In genomic region chr16:85355515-85355837, GRCh38 we compare ENCODE assay signal across 35 cellular contexts.
DNase-seq lines count a peak whose midpoint lies in the region; ATAC-seq, FAIRE-seq and TF ChIP-seq lines count a peak whose summit lies in the region.
"Had no signal": no experiment of that assay in that cellular context is flagged by ENCODE, and none has a peak within 500 bp of the region (broad histone marks: within the 10 kb centered on the region; RNA-seq: fewer than 3 reads in every experiment).

No MANE protein-coding gene starts in this region.

- no peak overlapping the region for H3K23ac ChIP-seq in trophoblast cell (ENCODE audit: low read length)

- H3K27me3 ChIP-seq in GM23248 (replicated peaks; ENCODE audit: insufficient read depth) (no peaks in the 10 kb centered on the region), RWPE2 (ENCODE audit: insufficient read depth, poor library complexity, severe bottlenecking) (no peaks in the 10 kb centered on the region), HepG2 (ENCODE audit: control insufficient read depth in 1 of 2, insufficient read depth in 2 of 2, low read length in 2 of 2) (no peaks in the 10 kb centered on the region), trophoblast cell (ENCODE audit: insufficient read depth, low read length) (no peaks in the 10 kb centered on the region), ascending aorta (no peaks in the 10 kb centered on the region)
- H3K27me3 ChIP-seq: esophagus squamous epithelium, ovary, spleen had no signal

- no peak overlapping the region for H3K4ac ChIP-seq in trophoblast cell (ENCODE audit: low read depth, low read length)

- no peak overlapping the region for H2AFZ ChIP-seq in GM23248
- no peak overlapping the region for H2AFZ ChIP-seq in HepG2 (ENCODE audit: low read length)
- H2AFZ ChIP-seq in trophoblast cell (ENCODE audit: insufficient read depth, low read length, poor library complexity): no peak overlapping the region

- CTCF ChIA-PET in HepG2 (lab: Yijun Ruan, JAX; ENCODE audit: low intra/inter-chr PET ratio, low total read pairs): no interaction called here
- CTCF ChIA-PET in activated CD8-positive, alpha-beta T cell treated with anti-CD3 and anti-CD28 coated beads for 36 hours (lab: Charles Lee): no interaction called here

- peak overlapping the region; percentile 58 for H2BK5ac ChIP-seq in trophoblast cell (ENCODE audit: low read depth, low read length, poor library complexity)

- ATAC-seq in RWPE2 (ENCODE audit: low read depth): no peak
- ATAC-seq in HepG2: no peak
- ATAC-seq in GM21528 (IDR thresholded peaks at IDR 0.05; ENCODE audit: low FRiP score, unreplicated experiment): no peak
- ATAC-seq in activated CD8-positive, alpha-beta T cell treated with anti-CD3 and anti-CD28 coated beads for 36 hours: no peak
- ATAC-seq: activated naive CD4-positive, alpha-beta T cell treated with anti-CD3 and anti-CD28 coated beads, Interleukin-2, amount 50 U/mL, for 72 hours; naive thymus-derived CD8-positive, alpha-beta T cell; T-cell had no signal

- no peak overlapping the region for H2BK12ac ChIP-seq in trophoblast cell (ENCODE audit: low read length)

- POLR2A ChIA-PET in HepG2 (lab: Yijun Ruan, JAX): no interaction called here
- POLR2A ChIA-PET in activated CD8-positive, alpha-beta T cell treated with anti-CD3 and anti-CD28 coated beads for 36 hours (lab: Charles Lee): no interaction called here

- H3K9me3 Mint-ChIP-seq in activated CD8-positive, alpha-beta T cell treated with anti-CD3 and anti-CD28 coated beads for 36 hours: peaks cover 4% of the 10 kb centered on the region
- H3K9me3 Mint-ChIP-seq: activated naive CD4-positive, alpha-beta T cell treated with anti-CD3 and anti-CD28 coated beads, Interleukin-2, amount 50 U/mL, for 72 hours; activated T-helper 2 cell treated with anti-CD3 and anti-CD28 coated beads, Interferon-gamma antibody, Interleukin-2, Interleukin-4, amounts not matched to agents 10 μg/mL and 5 μg/mL and 100 μg/mL, durations not matched to agents 14 hours and 24 hours and 36 hours; central memory CD8-positive, alpha-beta T cell; dendritic cell treated with granulocyte-macrophage colony-stimulating factor and Interleukin-4, amounts not matched to agents 40 ng/mL and 50 ng/mL, for 4 days; immature natural killer cell had no signal

- no TSS peak for BruUV-seq in HepG2 (replicated peaks; lab: Mats Ljungman, UMichigan)

- H2AK5ac ChIP-seq in trophoblast cell (ENCODE audit: low read length): no peak overlapping the region

- no peak overlapping the region for H4K8ac ChIP-seq in trophoblast cell (ENCODE audit: low read depth, low read length)

- no peaks in the 10 kb centered on the region for H3K9me3 ChIP-seq in GM23248 (ENCODE audit: low read depth)
- H3K9me3 ChIP-seq in RWPE2 (ENCODE audit: severe bottlenecking): no peaks in the 10 kb centered on the region
- no peaks in the 10 kb centered on the region for H3K9me3 ChIP-seq in HepG2 (ENCODE audit: low read length)
- H3K9me3 ChIP-seq in trophoblast cell (ENCODE audit: insufficient read depth, low read depth, low read length): peaks cover 1% of the 10 kb centered on the region
- H3K9me3 ChIP-seq in ascending aorta: no peaks in the 10 kb centered on the region
- H3K9me3 ChIP-seq: esophagus squamous epithelium, ovary had no signal

- no peak for FAIRE-seq in HepG2 (lab: Jason Lieb, UNC)
- FAIRE-seq: astrocyte, frontal cortex, GM19239 had no signal

- H4K20me1 ChIP-seq in GM23248 (ENCODE audit: insufficient read depth) (no peaks in the 10 kb centered on the region), HepG2 (ENCODE audit: insufficient read depth, low read length) (no peaks in the 10 kb centered on the region; the same call in 1 of the 2 replicates)

- peak overlapping the region; percentile 99 for H2BK120ac ChIP-seq in trophoblast cell (ENCODE audit: insufficient read depth, low read length, poor library complexity)

- intact Hi-C loops in HepG2 (cut with micrococcal nuclease; ENCODE audit: unreplicated experiment): no loop called here
- intact Hi-C loops in ascending aorta (cut with DNase I): no loop called here
- intact Hi-C loops in activated CD8-positive, alpha-beta T cell treated with anti-CD3 and anti-CD28 coated beads for 36 hours (cut with micrococcal nuclease): no loop called here

- H4K91ac ChIP-seq in trophoblast cell (ENCODE audit: low read depth, low read length): peak overlapping the region; percentile 100

- H3K36me3 Mint-ChIP-seq in activated CD8-positive, alpha-beta T cell treated with anti-CD3 and anti-CD28 coated beads for 36 hours (ENCODE audit: low read depth): no peaks in the 10 kb centered on the region
- H3K36me3 Mint-ChIP-seq: activated naive CD4-positive, alpha-beta T cell treated with anti-CD3 and anti-CD28 coated beads, Interleukin-2, amount 50 U/mL, for 72 hours; immature natural killer cell; naive thymus-derived CD8-positive, alpha-beta T cell had no signal

- no peaks in the 10 kb centered on the region for H3K9me2 ChIP-seq in GM23248 (ENCODE audit: insufficient read depth)

- no peaks in the 10 kb centered on the region for H3K27me3 Mint-ChIP-seq in activated CD8-positive, alpha-beta T cell treated with anti-CD3 and anti-CD28 coated beads for 36 hours
- H3K27me3 Mint-ChIP-seq: central memory CD8-positive, alpha-beta T cell had no signal

- peak overlapping the region; percentile 32 for H3K4me2 ChIP-seq in GM23248 (ENCODE audit: unreplicated experiment)
- H3K4me2 ChIP-seq in HepG2 (ENCODE audit: low read depth, low read length): no peak overlapping the region
- no peak overlapping the region for H3K4me2 ChIP-seq in trophoblast cell (ENCODE audit: low read length)
- H3K4me2 ChIP-seq: KMS-11 had no signal

- TF ChIP-seq POLR2A in HepG2 (IDR thresholded peaks at IDR 0.05; ENCODE audit: insufficient read depth in 1 of 2, low read depth in 2 of 2, low read length in 2 of 2): no peak

- H3K27ac ChIP-seq in GM23248: peak overlapping the region; percentile 83
- peak overlapping the region; percentile 85 for H3K27ac ChIP-seq in RWPE2 (ENCODE audit: poor library complexity, severe bottlenecking)
- H3K27ac ChIP-seq in HepG2 (ENCODE audit: extremely low read length, insufficient read depth, low read length): no peak overlapping the region
- H3K27ac ChIP-seq in trophoblast cell (ENCODE audit: low read depth, low read length): peak overlapping the region; percentile 100
- no peak overlapping the region for H3K27ac ChIP-seq in ascending aorta
- H3K27ac ChIP-seq: BLaER1 treated with 17β-estradiol and CSF1 and Interleukin-3, amounts not matched to agents 10 nM and 100 nM; KMS-11; ovary had no signal

- peaks cover 15% of the 10 kb centered on the region; the same call in 1 of the 2 replicates for H3F3A ChIP-seq in GM23248 (ENCODE audit: insufficient read depth)

- no peak overlapping the region for H3K4me3 Mint-ChIP-seq in activated CD8-positive, alpha-beta T cell treated with anti-CD3 and anti-CD28 coated beads for 36 hours
- H3K4me3 Mint-ChIP-seq: central memory CD8-positive, alpha-beta T cell; dendritic cell treated with granulocyte-macrophage colony-stimulating factor and Interleukin-4, amounts not matched to agents 40 ng/mL and 50 ng/mL, for 4 days; immature natural killer cell; naive thymus-derived CD8-positive, alpha-beta T cell; T-cell had no signal

- DNase-seq in GM23248 (no peak), RWPE2 (ENCODE audit: low spot score) (no peak), HepG2 (ENCODE audit: low spot score) (no peak), trophoblast cell (no peak), ascending aorta (ENCODE audit: low spot score in 2 of 2) (no peak)
- DNase-seq in activated CD8-positive, alpha-beta T cell treated with anti-CD3 and anti-CD28 coated beads for 36 hours: no peak
- DNase-seq in activated effector memory CD4-positive, alpha-beta T cell treated with anti-CD3 and anti-CD28 coated beads, Interleukin-2, amount 50 U/mL, for 16 hours: no peak
- DNase-seq: ACHN; activated CD4-positive, alpha-beta T cell treated with anti-CD3 and anti-CD28 coated beads, Interleukin-2, amount 50 U/mL, for 4 hours; DMS79 treated with DMSO at 0.1 percent for 48 hours; esophagus squamous epithelium; hypothalamus; immature natural killer cell; mesendoderm; MM.1S; naive thymus-derived CD8-positive, alpha-beta T cell; NCI-H1417 treated with DMSO at 0.1 percent for 48 hours; NCI-H2081 treated with DMSO at 0.1 percent for 48 hours; NCI-H345; NCI-H748 treated with DMSO at 0.1 percent for 48 hours; ovary; SHP77 treated with DMSO at 0.1 percent for 48 hours; spleen; T-cell had no signal

- in situ Hi-C loops in GM23248 (cut with MboI): no loop called here
- in situ Hi-C loops in HepG2 (cut with HindIII; ENCODE audit: extremely low pct_ligation_motif_present, low pct_unique_long_range_greater_than_20kb): no loop called here

- H3K79me2 ChIP-seq in GM23248 (ENCODE audit: insufficient read depth) (peaks cover 38% of the 10 kb centered on the region), HepG2 (ENCODE audit: insufficient read depth, low read length) (no peaks in the 10 kb centered on the region), trophoblast cell (ENCODE audit: control insufficient read depth, insufficient read depth, low read length, poor library complexity) (peaks cover 15% of the 10 kb centered on the region)

- H3K4me3 ChIP-seq in GM23248: no peak overlapping the region
- H3K4me3 ChIP-seq in RWPE2 (ENCODE audit: severe bottlenecking): no peak overlapping the region
- no peak overlapping the region for H3K4me3 ChIP-seq in HepG2 (replicated peaks in 1 of 3; ENCODE audit: insufficient read depth in 1 of 3, low read depth in 2 of 3, low read length in 3 of 3)
- no peak overlapping the region for H3K4me3 ChIP-seq in trophoblast cell (ENCODE audit: low read depth, low read length)
- no peak overlapping the region for H3K4me3 ChIP-seq in ascending aorta
- H3K4me3 ChIP-seq: BLaER1 treated with 17β-estradiol and CSF1 and Interleukin-3, amounts not matched to agents 10 nM and 100 nM; esophagus squamous epithelium; HAP-1; ovary; spleen had no signal

- WGBS in GM23248 (ENCODE audit: low coverage in 1 of 2, low lambda C conversion rate in 2 of 2, missing lambda C conversion rate in 2 of 2), 2 experiments: 67 to 70% methylated on average over 7 of the region's 7 CpGs
- WGBS in HepG2 (ENCODE audit: low lambda C conversion rate): 64% methylated on average over 7 of the region's 7 CpGs
- no CpG with 5 or more reads among the region's 7 CpGs for WGBS in trophoblast cell (ENCODE audit: extremely low coverage, insufficient coverage, insufficient read length)

- H3K27ac Mint-ChIP-seq in activated CD8-positive, alpha-beta T cell treated with anti-CD3 and anti-CD28 coated beads for 36 hours: no peak overlapping the region
- H3K27ac Mint-ChIP-seq: activated naive CD4-positive, alpha-beta T cell treated with anti-CD3 and anti-CD28 coated beads, Interleukin-2, amount 50 U/mL, for 72 hours; activated T-helper 2 cell treated with anti-CD3 and anti-CD28 coated beads, Interferon-gamma antibody, Interleukin-2, Interleukin-4, amounts not matched to agents 10 μg/mL and 5 μg/mL and 100 μg/mL, durations not matched to agents 14 hours and 24 hours and 36 hours; dendritic cell treated with granulocyte-macrophage colony-stimulating factor and Interleukin-4, amounts not matched to agents 40 ng/mL and 50 ng/mL, for 4 days; immature natural killer cell; T-cell had no signal

- TF ChIP-seq EP300 in HepG2 (IDR thresholded peaks at IDR 0.05; ENCODE audit: low read depth in 2 of 2, low read length in 2 of 2) (no peak), HepG2 (CRISPR knock-in tag; IDR thresholded peaks at IDR 0.05; ENCODE audit: borderline replicate concordance) (no peak)

- TF ChIP-seq CTCF in RWPE2 (IDR thresholded peaks at IDR 0.05; ENCODE audit: poor library complexity, severe bottlenecking) (no peak), HepG2 (CRISPR knock-in tag; IDR thresholded peaks at IDR 0.05) (no peak), ascending aorta (IDR thresholded peaks at IDR 0.05) (no peak)
- TF ChIP-seq CTCF in activated CD8-positive, alpha-beta T cell treated with anti-CD3 and anti-CD28 coated beads for 36 hours (IDR thresholded peaks at IDR 0.05): no peak

- peak overlapping the region; percentile 60 for H3K9ac ChIP-seq in GM23248
- H3K9ac ChIP-seq in HepG2 (ENCODE audit: insufficient read depth, low read depth, low read length): no peak overlapping the region
- no peak overlapping the region for H3K9ac ChIP-seq in trophoblast cell (ENCODE audit: low read length)
- H3K9ac ChIP-seq: BLaER1 treated with 17β-estradiol and CSF1 and Interleukin-3, amounts not matched to agents 10 nM and 100 nM; KMS-11 had no signal

- H3K4me1 ChIP-seq in GM23248 (ENCODE audit: insufficient read depth): peaks cover 38% of the 10 kb centered on the region
- H3K4me1 ChIP-seq in RWPE2 (ENCODE audit: insufficient read depth, poor library complexity, severe bottlenecking): peaks cover 42% of the 10 kb centered on the region
- H3K4me1 ChIP-seq in HepG2 (ENCODE audit: insufficient read depth, low read length): peaks cover 25% of the 10 kb centered on the region
- peaks cover 56 to 75% of the 10 kb centered on the region in 2 experiments for H3K4me1 ChIP-seq in trophoblast cell (ENCODE audit: control insufficient read depth in 1 of 2, insufficient read depth in 2 of 2, low read length in 2 of 2)
- H3K4me1 ChIP-seq in ascending aorta: peaks cover 2 to 8% of the 10 kb centered on the region in 2 donors

- no peak overlapping the region for H3K14ac ChIP-seq in trophoblast cell (ENCODE audit: low read length)

- H3K36me3 ChIP-seq in GM23248 (ENCODE audit: low read depth) (no peaks in the 10 kb centered on the region), RWPE2 (ENCODE audit: low read depth) (no peaks in the 10 kb centered on the region), HepG2 (replicated peaks in 1 of 2; ENCODE audit: control insufficient read depth in 1 of 2, insufficient read depth in 2 of 2, low read length in 2 of 2) (no peaks in the 10 kb centered on the region), trophoblast cell (ENCODE audit: control insufficient read depth in 1 of 2, insufficient read depth in 2 of 2, low read length in 2 of 2) (peaks cover 0 to 3% of the 10 kb centered on the region in 2 experiments), ascending aorta (no peaks in the 10 kb centered on the region)
- H3K36me3 ChIP-seq: BLaER1 treated with 17β-estradiol and CSF1 and Interleukin-3, amounts not matched to agents 10 nM and 100 nM; esophagus squamous epithelium; HAP-1; ovary; spleen had no signal

- no peak for TF ChIP-seq RAD21 in HepG2 (CRISPR knock-in tag; IDR thresholded peaks at IDR 0.05)

- H3K4me1 Mint-ChIP-seq in activated CD8-positive, alpha-beta T cell treated with anti-CD3 and anti-CD28 coated beads for 36 hours (ENCODE audit: low read depth): no peaks in the 10 kb centered on the region
- H3K4me1 Mint-ChIP-seq: central memory CD8-positive, alpha-beta T cell; immature natural killer cell; naive thymus-derived CD8-positive, alpha-beta T cell; T-cell had no signal

- no peak overlapping the region for H3K18ac ChIP-seq in trophoblast cell (ENCODE audit: low read length)

- H3K79me1 ChIP-seq in trophoblast cell (ENCODE audit: low read length): peaks cover 73% of the 10 kb centered on the region

- H4K12ac ChIP-seq in trophoblast cell (ENCODE audit: low read depth, low read length): no peak overlapping the region

Comparison
In these comparisons a context has a peak if more than half of its experiments do, and no peak if none do; other contexts are left out.
1. H3K27ac ChIP-seq: peak in GM23248 (single experiment), RWPE2 (single experiment) and trophoblast cell (single experiment); none in HepG2 (single experiment) and ascending aorta (0 of 2).